In the genomic region with DNA sequence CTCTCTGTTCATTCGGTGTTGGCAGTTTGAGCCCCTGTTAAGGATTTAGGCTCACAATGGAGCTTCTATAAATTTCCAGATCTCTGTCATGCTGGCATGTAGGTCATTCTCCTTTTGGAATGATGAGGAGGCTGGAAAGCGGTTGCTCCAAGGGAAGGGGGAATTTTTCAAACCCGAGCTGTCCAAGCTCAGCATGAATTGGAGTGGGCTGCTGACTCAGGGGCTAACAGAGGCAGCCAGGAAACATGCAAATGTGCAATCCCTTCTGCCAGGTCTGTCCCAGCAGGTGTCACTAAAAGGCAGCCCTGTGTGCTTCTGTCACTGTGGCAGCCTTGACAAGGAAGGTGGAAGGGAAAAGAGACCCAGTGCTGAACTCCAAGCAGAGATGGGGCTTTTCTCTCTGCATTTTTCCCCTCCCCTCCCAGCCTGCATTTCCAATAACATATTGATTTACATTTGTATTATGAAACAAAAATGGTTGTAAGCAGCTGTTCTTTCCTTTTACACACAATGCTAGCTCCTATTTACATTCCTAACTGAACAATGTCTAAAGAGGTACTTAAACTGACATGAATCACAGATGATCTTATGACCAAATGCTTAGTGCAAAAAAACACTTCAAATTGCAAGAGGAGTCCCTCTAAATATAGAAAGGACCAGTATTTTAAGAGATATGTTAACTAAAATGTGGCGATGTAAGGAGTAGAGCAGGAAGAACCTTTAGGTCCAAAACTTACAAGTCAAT, we compare ENCODE assay signal across 12 cellular contexts.
A peak's percentile ranks its signal among the peaks of the same experiment; 100 is the strongest.
DNase-seq lines count a peak whose midpoint lies in the region; ATAC-seq, FAIRE-seq and TF ChIP-seq lines count a peak whose summit lies in the region.
"Had no signal": no experiment of that assay in that cellular context is flagged by ENCODE, and none has a peak within 500 bp of the region (broad histone marks: within the 10 kb centered on the region; RNA-seq: fewer than 3 reads in every experiment).

No MANE protein-coding gene starts in this region.

- H3K9me3 ChIP-seq in SJCRH30 (replicated peaks) (no peaks in the 10 kb centered on the region), Peyer's patch (peaks cover 0 to 3% (median 0%) of the 10 kb centered on the region in 4 donors)
- H3K9me3 ChIP-seq: gastroesophageal sphincter had no signal

- H3K36me3 ChIP-seq in SJCRH30 = no peaks in the 10 kb centered on the region
- H3K36me3 ChIP-seq in Peyer's patch = no peaks in the 10 kb centered on the region
- H3K36me3 ChIP-seq: gastroesophageal sphincter had no signal

- ATAC-seq in GM21423 (IDR thresholded peaks at IDR 0.05; ENCODE audit: unreplicated experiment) = no peak
- ATAC-seq: gastroesophageal sphincter; stimulated activated memory B cell treated with anti-CD40 and anti-IgM and Interleukin-4, amounts not matched to agents 10 μg/mL and 1 μg/mL and 100 μg/mL, for 72 hours had no signal

- H3K4me1 ChIP-seq in SJCRH30 (no peaks in the 10 kb centered on the region), Peyer's patch (peaks cover 0 to 2% (median 0%) of the 10 kb centered on the region in 4 donors)

- H3K27me3 ChIP-seq in SJCRH30 = no peaks in the 10 kb centered on the region
- no peaks in the 10 kb centered on the region for H3K27me3 ChIP-seq in Peyer's patch
- H3K27me3 ChIP-seq: gastroesophageal sphincter had no signal

- H3K27ac ChIP-seq in SJCRH30 (no peak overlapping the region), Peyer's patch (no peak overlapping the region)

- DNase-seq in D721Med (ENCODE audit: insufficient read length, low spot score) = no peak
- peak; percentile 24 for DNase-seq in LHCN-M2 (ENCODE audit: low read depth)
- peak; percentile 7 to 22 for DNase-seq in SJCRH30
- peak; percentile 22 for DNase-seq in myocyte (ENCODE audit: low read depth)
- no peak for DNase-seq in mesenteric fat pad (ENCODE audit: low spot score)
- DNase-seq in Peyer's patch = no peak
- no peak for DNase-seq in activated naive CD4-positive, alpha-beta T cell treated with anti-CD3 and anti-CD28 coated beads, Interleukin-2, amount 50 U/mL, for 16 hours
- DNase-seq: T1000 had no signal

- H3K4me3 ChIP-seq in SJCRH30 (no peak overlapping the region), Peyer's patch (no peak overlapping the region)
- H3K4me3 ChIP-seq: gastroesophageal sphincter had no signal

- TF ChIP-seq CTCF in D721Med (IDR thresholded peaks at IDR 0.05; ENCODE audit: insufficient read depth, missing control alignments) (peak; percentile 34), Peyer's patch (IDR thresholded peaks at IDR 0.05) (no peak)

- TF ChIP-seq POLR2A in Peyer's patch (IDR thresholded peaks at IDR 0.05) = no peak

- no peak for FAIRE-seq in D721Med (lab: Jason Lieb, UNC)
- FAIRE-seq: GM12892 had no signal

Comparison
In these comparisons a context has a peak if more than half of its experiments do, and no peak if none do; other contexts are left out.
1. DNase-seq: peak in LHCN-M2 (single experiment), SJCRH30 (2 of 2) and myocyte (single experiment); none in D721Med (single experiment), mesenteric fat pad (single experiment), Peyer's patch (0 of 3) and activated naive CD4-positive, alpha-beta T cell treated with anti-CD3 and anti-CD28 coated beads, Interleukin-2, amount 50 U/mL, for 16 hours (single experiment).